1 cellular context compared by ENCODE assay signal in genomic region chr6:143110572-143110971, GRCh38.
TF ChIP-seq lines count a peak whose summit lies in the region.

No MANE protein-coding gene starts in this region.

TF ChIP-seq in K562, 482 proteins besides CTCF, POLR2A, EP300 and RAD21:
- TF ChIP-seq ZNF444 (CRISPR knock-in tag; IDR thresholded peaks at IDR 0.05) (no peak), PPARD (CRISPR knock-in tag; IDR thresholded peaks at IDR 0.05) (no peak), SPI1 (IDR thresholded peaks at IDR 0.05; ENCODE audit: borderline replicate concordance, low read depth, low read length) (peak; percentile 49; the same call in 1 of the 2 replicates), RUNX1 (IDR thresholded peaks at IDR 0.05; ENCODE audit: low read depth) (no peak)
